16 cellular contexts compared by ENCODE assay signal in genomic region chr16:55839104-55839503, GRCh38. TPM values are rescaled to one million over a fixed set of nuclear protein-coding genes. Genes with fewer than 3 reads are reported as not detected.
"Had no signal": no experiment of that assay in that cellular context is flagged by ENCODE, and none has a peak within 500 bp of the region (broad histone marks: within the 10 kb centered on the region; RNA-seq: fewer than 3 reads in every experiment).

No MANE protein-coding gene starts in this region.

RNA-seq across cellular contexts. Expression of gene CES1, which starts 6.2 kb away (rescaled TPM):
- total RNA-seq: activated CD4-positive, alpha-beta T cell treated with anti-CD3 and anti-CD28 coated beads for 36 hours; activated CD8-positive, alpha-beta T cell treated with anti-CD3 and anti-CD28 coated beads, Interleukin-2, amount 10 ng/mL, durations not matched to agents 7 days and 5 days; activated T-helper 2 cell treated with anti-CD3 and anti-CD28 coated beads, Interferon-gamma antibody, Interleukin-2, Interleukin-4, amounts not matched to agents 10 μg/mL and 5 μg/mL and 100 μg/mL, durations not matched to agents 14 hours and 24 hours and 36 hours; chondrocyte; endothelial cell of umbilical vein; myocyte had no signal
- polyA plus RNA-seq: endothelial cell of umbilical vein had no signal

RNA-seq across cellular contexts. Expression of gene CES5A, which starts 36.1 kb away (rescaled TPM):
- total RNA-seq: activated CD4-positive, alpha-beta T cell treated with anti-CD3 and anti-CD28 coated beads for 36 hours; activated CD8-positive, alpha-beta memory T cell treated with anti-CD3 and anti-CD28 coated beads, Interleukin-2, amount 10 ng/mL, durations not matched to agents 7 days and 5 days; activated CD8-positive, alpha-beta T cell treated with anti-CD3 and anti-CD28 coated beads, Interleukin-2, amount 10 ng/mL, durations not matched to agents 7 days and 5 days; activated T-helper 2 cell treated with anti-CD3 and anti-CD28 coated beads, Interferon-gamma antibody, Interleukin-2, Interleukin-4, amounts not matched to agents 10 μg/mL and 5 μg/mL and 100 μg/mL, durations not matched to agents 14 hours and 24 hours and 36 hours; chondrocyte; endothelial cell of umbilical vein; lung; mesenteric fat pad; mucosa of descending colon; myocyte; osteoblast; posterior vena cava; skeletal muscle tissue; temporal lobe; tibial nerve; urinary bladder had no signal
- polyA plus RNA-seq: endothelial cell of umbilical vein, lung, urinary bladder had no signal
